ENCODE assay signal across 9 cellular contexts in genomic region chr5:34598177-34598794, GRCh38. TPM values are rescaled to one million over a fixed set of nuclear protein-coding genes. Genes with fewer than 3 reads are reported as not detected.
DNase-seq lines count a peak whose midpoint lies in the region; TF ChIP-seq lines count a peak whose summit lies in the region.
"Had no signal": no experiment of that assay in that cellular context is flagged by ENCODE, and none has a peak within 500 bp of the region (broad histone marks: within the 10 kb centered on the region; RNA-seq: fewer than 3 reads in every experiment).

No MANE protein-coding gene starts in this region.

- H3K27ac Mint-ChIP-seq in nephron (peak overlapping the region; percentile 53 to 68 (median 67)), neural progenitor cell (no peak overlapping the region)
- no peak overlapping the region for H3K27ac Mint-ChIP-seq in activated T-helper 2 cell treated with anti-CD3 and anti-CD28 coated beads, Interferon-gamma antibody, Interleukin-2, Interleukin-4, amounts not matched to agents 10 μg/mL and 5 μg/mL and 100 μg/mL, durations not matched to agents 14 hours and 24 hours and 36 hours

- no peaks in the 10 kb centered on the region for H3K36me3 Mint-ChIP-seq in nephron (ENCODE audit: low read depth)
- H3K36me3 Mint-ChIP-seq in activated T-helper 2 cell treated with anti-CD3 and anti-CD28 coated beads, Interferon-gamma antibody, Interleukin-2, Interleukin-4, amounts not matched to agents 10 μg/mL and 5 μg/mL and 100 μg/mL, durations not matched to agents 14 hours and 24 hours and 36 hours (ENCODE audit: low read depth) = no peaks in the 10 kb centered on the region
- H3K36me3 Mint-ChIP-seq in neural progenitor cell = no peaks in the 10 kb centered on the region

- H3K9me3 Mint-ChIP-seq in nephron (no peaks in the 10 kb centered on the region), neural progenitor cell (no peaks in the 10 kb centered on the region)
- H3K9me3 Mint-ChIP-seq in activated T-helper 2 cell treated with anti-CD3 and anti-CD28 coated beads, Interferon-gamma antibody, Interleukin-2, Interleukin-4, amounts not matched to agents 10 μg/mL and 5 μg/mL and 100 μg/mL, durations not matched to agents 14 hours and 24 hours and 36 hours = no peaks in the 10 kb centered on the region

- H3K4me3 ChIP-seq in choroid plexus epithelial cell (ENCODE audit: low read depth, low read length) = no peak overlapping the region
- H3K4me3 ChIP-seq in neural progenitor cell = no peak overlapping the region

- no peaks in the 10 kb centered on the region for H4K20me1 ChIP-seq in neural progenitor cell (ENCODE audit: low read depth)

- no peak overlapping the region for H2AFZ ChIP-seq in neural progenitor cell (replicated peaks)

- DNase-seq in COLO829 (ENCODE audit: low spot score) = peak; percentile 91
- peak; percentile 61 for DNase-seq in NCI-H2227 treated with DMSO at 0.1 percent for 48 hours (lab: John Stamatoyannopoulos, UW)
- peak; percentile 95 for DNase-seq in choroid plexus epithelial cell (ENCODE audit: low read depth)
- no peak for DNase-seq in activated gamma-delta T cell treated with Interleukin-2 at 50 U/mL for 16 hours
- no peak for DNase-seq in HUDEP-2 (lab: John Stamatoyannopoulos, UW; ENCODE audit: unreplicated experiment in 76 of 76)
- DNase-seq in activated T-helper 2 cell treated with anti-CD3 and anti-CD28 coated beads, Interferon-gamma antibody, Interleukin-2, Interleukin-4, amounts not matched to agents 10 μg/mL and 5 μg/mL and 100 μg/mL, durations not matched to agents 14 hours and 24 hours and 36 hours (ENCODE audit: low spot score) = no peak
- no peak for DNase-seq in neural progenitor cell (ENCODE audit: low spot score)
- DNase-seq: NCI-H774 had no signal

- no peak overlapping the region for H3K4me3 Mint-ChIP-seq in nephron
- H3K4me3 Mint-ChIP-seq in activated T-helper 2 cell treated with anti-CD3 and anti-CD28 coated beads, Interferon-gamma antibody, Interleukin-2, Interleukin-4, amounts not matched to agents 10 μg/mL and 5 μg/mL and 100 μg/mL, durations not matched to agents 14 hours and 24 hours and 36 hours (ENCODE audit: low read depth) = no peak overlapping the region
- H3K4me3 Mint-ChIP-seq in neural progenitor cell = no peak overlapping the region

- TF ChIP-seq CTCF in choroid plexus epithelial cell (conservative IDR thresholded peaks at IDR 0.05; ENCODE audit: low read depth, low read length) (no peak), nephron (IDR thresholded peaks at IDR 0.05; ENCODE audit: unreplicated experiment in 3 of 3) (no peak), neural progenitor cell (IDR thresholded peaks at IDR 0.05) (no peak)

- H3K36me3 ChIP-seq in neural progenitor cell = no peaks in the 10 kb centered on the region

- intact Hi-C loops in activated T-helper 2 cell treated with anti-CD3 and anti-CD28 coated beads, Interferon-gamma antibody, Interleukin-2, Interleukin-4, amounts not matched to agents 10 μg/mL and 5 μg/mL and 100 μg/mL, durations not matched to agents 14 hours and 24 hours and 36 hours (cut with micrococcal nuclease) = no loop called here

- H3K27me3 Mint-ChIP-seq in nephron (ENCODE audit: low read depth) (no peaks in the 10 kb centered on the region), neural progenitor cell (ENCODE audit: insufficient read depth, low read depth) (peaks cover 2% of the 10 kb centered on the region)
- H3K27me3 Mint-ChIP-seq in activated T-helper 2 cell treated with anti-CD3 and anti-CD28 coated beads, Interferon-gamma antibody, Interleukin-2, Interleukin-4, amounts not matched to agents 10 μg/mL and 5 μg/mL and 100 μg/mL, durations not matched to agents 14 hours and 24 hours and 36 hours (ENCODE audit: low read depth) = peaks cover 2% of the 10 kb centered on the region

- no peak overlapping the region for H3K27ac ChIP-seq in neural progenitor cell

- no peaks in the 10 kb centered on the region for H3K9me3 ChIP-seq in neural progenitor cell (ENCODE audit: low read depth)

- peaks cover 25% of the 10 kb centered on the region for H3K4me1 Mint-ChIP-seq in nephron
- H3K4me1 Mint-ChIP-seq in activated T-helper 2 cell treated with anti-CD3 and anti-CD28 coated beads, Interferon-gamma antibody, Interleukin-2, Interleukin-4, amounts not matched to agents 10 μg/mL and 5 μg/mL and 100 μg/mL, durations not matched to agents 14 hours and 24 hours and 36 hours (ENCODE audit: low read depth) = peaks cover 2% of the 10 kb centered on the region
- H3K4me1 Mint-ChIP-seq in neural progenitor cell = peaks cover 18% of the 10 kb centered on the region

- H3F3A ChIP-seq in neural progenitor cell (ENCODE audit: low read depth) = no peaks in the 10 kb centered on the region

- no peak overlapping the region for H3K9ac ChIP-seq in neural progenitor cell

- H3K27me3 ChIP-seq in neural progenitor cell = no peaks in the 10 kb centered on the region

- H3K4me1 ChIP-seq in neural progenitor cell = no peaks in the 10 kb centered on the region

- no peaks in the 10 kb centered on the region for H3K79me2 ChIP-seq in neural progenitor cell (ENCODE audit: low read depth)

- H3K4me2 ChIP-seq in neural progenitor cell = no peak overlapping the region

RNA-seq across cellular contexts. Expression of gene RAI14, which starts 57.8 kb away (rescaled TPM):
- total RNA-seq in activated T-helper 2 cell treated with anti-CD3 and anti-CD28 coated beads, Interferon-gamma antibody, Interleukin-2, Interleukin-4, amounts not matched to agents 10 μg/mL and 5 μg/mL and 100 μg/mL, durations not matched to agents 14 hours and 24 hours and 36 hours = 4.0 and 4.2 TPM in 2 replicates
- 47.9 and 54.6 TPM in 2 replicates for total RNA-seq in neural progenitor cell (ENCODE audit: low replicate concordance)

Comparison
In these comparisons a context has a peak if more than half of its experiments do, and no peak if none do; other contexts are left out.
1. DNase-seq: peak in COLO829 (single experiment), NCI-H2227 treated with DMSO at 0.1 percent for 48 hours (single experiment) and choroid plexus epithelial cell (single experiment); none in activated gamma-delta T cell treated with Interleukin-2 at 50 U/mL for 16 hours (single experiment), HUDEP-2 (0 of 76), activated T-helper 2 cell treated with anti-CD3 and anti-CD28 coated beads, Interferon-gamma antibody, Interleukin-2, Interleukin-4, amounts not matched to agents 10 μg/mL and 5 μg/mL and 100 μg/mL, durations not matched to agents 14 hours and 24 hours and 36 hours (single experiment) and neural progenitor cell (single experiment).
2. H3K27ac Mint-ChIP-seq: peak in nephron (3 of 3); none in activated T-helper 2 cell treated with anti-CD3 and anti-CD28 coated beads, Interferon-gamma antibody, Interleukin-2, Interleukin-4, amounts not matched to agents 10 μg/mL and 5 μg/mL and 100 μg/mL, durations not matched to agents 14 hours and 24 hours and 36 hours (single experiment) and neural progenitor cell (single experiment).